In the genomic region with DNA sequence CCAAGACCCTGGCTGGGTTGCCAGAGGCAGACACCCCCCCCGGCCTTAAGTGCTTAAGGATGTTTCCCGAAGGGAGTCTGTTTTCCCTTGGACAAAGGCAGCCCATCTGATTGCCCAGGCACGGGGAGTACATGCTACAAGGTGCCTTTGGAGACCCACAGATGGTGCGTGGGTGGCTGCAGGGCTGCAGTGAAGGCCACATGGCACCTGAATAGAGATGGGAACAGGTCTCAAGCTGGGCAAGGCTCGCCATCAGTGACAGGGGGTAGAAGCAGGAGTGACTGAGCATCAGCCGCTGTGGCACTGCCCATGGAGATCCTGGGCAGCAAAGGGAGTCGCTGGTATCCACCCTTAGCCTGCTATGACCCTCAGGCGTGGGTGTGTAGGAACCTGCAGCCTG, we compare ENCODE assay signal across 17 cellular contexts. TPM values are rescaled to one million over a fixed set of nuclear protein-coding genes. Genes with fewer than 3 reads are reported as not detected.
A peak's percentile ranks its signal among the peaks of the same experiment; 100 is the strongest.
DNase-seq lines count a peak whose midpoint lies in the region; ATAC-seq and TF ChIP-seq lines count a peak whose summit lies in the region.
"Had no signal": no experiment of that assay in that cellular context is flagged by ENCODE, and none has a peak within 500 bp of the region (broad histone marks: within the 10 kb centered on the region; RNA-seq: fewer than 3 reads in every experiment).

No MANE protein-coding gene starts in this region.

- peaks cover 0 to 4% (median 0%) of the 10 kb centered on the region in 7 donors for H3K9me3 Mint-ChIP-seq in CD4-positive, CD25-positive, alpha-beta regulatory T cell
- no peaks in the 10 kb centered on the region for H3K9me3 Mint-ChIP-seq in CD8-positive, alpha-beta T cell
- peaks cover 7% of the 10 kb centered on the region for H3K9me3 Mint-ChIP-seq in activated T-helper 1 cell treated with anti-CD3 and anti-CD28 coated beads, Interleukin-12 subunit alpha, Interleukin-12 subunit beta, Interleukin-2, Interleukin-4 antibody, amounts not matched to agents 30 ng/mL and 10 ng/mL and 1 ng/mL, durations not matched to agents 14 hours and 24 hours and 36 hours
- peaks cover 0 to 5% (median 0%) of the 10 kb centered on the region in 11 donors for H3K9me3 Mint-ChIP-seq in naive thymus-derived CD4-positive, alpha-beta T cell

- DNase-seq in CD4-positive, CD25-positive, alpha-beta regulatory T cell = no peak
- no peak for DNase-seq in CD8-positive, alpha-beta T cell
- DNase-seq in activated T-helper 1 cell treated with anti-CD3 and anti-CD28 coated beads, Interleukin-12 subunit alpha, Interleukin-12 subunit beta, Interleukin-2, Interleukin-4 antibody, amounts not matched to agents 30 ng/mL and 10 ng/mL and 1 ng/mL, durations not matched to agents 14 hours and 24 hours and 36 hours (ENCODE audit: low spot score) = no peak
- no peak for DNase-seq in naive thymus-derived CD4-positive, alpha-beta T cell
- DNase-seq in NCI-H2171 treated with DMSO at 0.1 percent for 48 hours (lab: John Stamatoyannopoulos, UW) = no peak
- DNase-seq: amygdala; BE2C; DMS153; MM.1S; NCI-H187; RPMI8226; stimulated activated CD4-positive, alpha-beta T cell treated with anti-CD3 and anti-CD28 coated beads, Interleukin-12 subunit alpha, Interleukin-12 subunit beta, amount 100 ng/mL, for 4 hours had no signal

- H3K27ac ChIP-seq in CD4-positive, CD25-positive, alpha-beta regulatory T cell (ENCODE audit: insufficient read depth, low read length, poor library complexity, severe bottlenecking) = no peak overlapping the region
- no peak overlapping the region for H3K27ac ChIP-seq in CD8-positive, alpha-beta T cell (ENCODE audit: low read depth, low read length)
- no peak overlapping the region for H3K27ac ChIP-seq in naive thymus-derived CD4-positive, alpha-beta T cell (ENCODE audit: low read depth, low read length)
- H3K27ac ChIP-seq: heart left ventricle, thoracic aorta had no signal

- peaks cover 9% of the 10 kb centered on the region for H3K27me3 Mint-ChIP-seq in CD4-positive, CD25-positive, alpha-beta regulatory T cell
- H3K27me3 Mint-ChIP-seq in CD8-positive, alpha-beta T cell (ENCODE audit: low read depth) = no peaks in the 10 kb centered on the region
- no peaks in the 10 kb centered on the region for H3K27me3 Mint-ChIP-seq in activated T-helper 1 cell treated with anti-CD3 and anti-CD28 coated beads, Interleukin-12 subunit alpha, Interleukin-12 subunit beta, Interleukin-2, Interleukin-4 antibody, amounts not matched to agents 30 ng/mL and 10 ng/mL and 1 ng/mL, durations not matched to agents 14 hours and 24 hours and 36 hours (ENCODE audit: insufficient read depth)
- H3K27me3 Mint-ChIP-seq in naive thymus-derived CD4-positive, alpha-beta T cell = peaks cover 0 to 4% (median 0%) of the 10 kb centered on the region in 5 donors

- peak overlapping the region; percentile 63 to 87 (median 86) for H3K4me3 Mint-ChIP-seq in CD4-positive, CD25-positive, alpha-beta regulatory T cell
- H3K4me3 Mint-ChIP-seq in CD8-positive, alpha-beta T cell = peak overlapping the region; percentile 19
- H3K4me3 Mint-ChIP-seq in activated T-helper 1 cell treated with anti-CD3 and anti-CD28 coated beads, Interleukin-12 subunit alpha, Interleukin-12 subunit beta, Interleukin-2, Interleukin-4 antibody, amounts not matched to agents 30 ng/mL and 10 ng/mL and 1 ng/mL, durations not matched to agents 14 hours and 24 hours and 36 hours = peak overlapping the region; percentile 81
- peak overlapping the region in 9 of 10 donors; percentile 6 to 78 (median 64) for H3K4me3 Mint-ChIP-seq in naive thymus-derived CD4-positive, alpha-beta T cell

- no peaks in the 10 kb centered on the region for H3K36me3 ChIP-seq in CD4-positive, CD25-positive, alpha-beta regulatory T cell (ENCODE audit: control insufficient read depth, insufficient read depth, low read length)
- no peaks in the 10 kb centered on the region for H3K36me3 ChIP-seq in CD8-positive, alpha-beta T cell (ENCODE audit: insufficient read depth, low read length)
- no peaks in the 10 kb centered on the region for H3K36me3 ChIP-seq in naive thymus-derived CD4-positive, alpha-beta T cell (ENCODE audit: control insufficient read depth in 2 of 3, insufficient read depth in 3 of 3, low read length in 3 of 3)

- H3K36me3 Mint-ChIP-seq in CD4-positive, CD25-positive, alpha-beta regulatory T cell = peaks cover 9% of the 10 kb centered on the region
- peaks cover 9% of the 10 kb centered on the region for H3K36me3 Mint-ChIP-seq in CD8-positive, alpha-beta T cell
- peaks cover 8% of the 10 kb centered on the region for H3K36me3 Mint-ChIP-seq in activated T-helper 1 cell treated with anti-CD3 and anti-CD28 coated beads, Interleukin-12 subunit alpha, Interleukin-12 subunit beta, Interleukin-2, Interleukin-4 antibody, amounts not matched to agents 30 ng/mL and 10 ng/mL and 1 ng/mL, durations not matched to agents 14 hours and 24 hours and 36 hours (ENCODE audit: low read depth)
- H3K36me3 Mint-ChIP-seq in naive thymus-derived CD4-positive, alpha-beta T cell = peaks cover 0 to 9% (median 6%) of the 10 kb centered on the region in 5 donors

- no peaks in the 10 kb centered on the region for H3K27me3 ChIP-seq in CD4-positive, CD25-positive, alpha-beta regulatory T cell (ENCODE audit: control insufficient read depth, insufficient read depth, low read length)
- H3K27me3 ChIP-seq in CD8-positive, alpha-beta T cell (ENCODE audit: insufficient read depth, low read length) = no peaks in the 10 kb centered on the region
- no peaks in the 10 kb centered on the region for H3K27me3 ChIP-seq in naive thymus-derived CD4-positive, alpha-beta T cell (ENCODE audit: control insufficient read depth in 2 of 2, insufficient read depth in 2 of 2, low read length in 2 of 2)
- H3K27me3 ChIP-seq: BE2C, heart left ventricle had no signal

- POLR2A ChIA-PET in CD8-positive, alpha-beta T cell (lab: Charles Lee) = interaction anchor here (0.8 kb wide), 1 partner anchor 12 kb away, joined by 3 read pairs; no protein-coding TSS in a partner anchor
- POLR2A ChIA-PET in naive thymus-derived CD4-positive, alpha-beta T cell (lab: Charles Lee) = interaction anchor here (0.6 kb wide), 1 partner anchor 12 kb away, joined by 3 read pairs; no protein-coding TSS in a partner anchor

- CTCF ChIA-PET in CD8-positive, alpha-beta T cell (lab: Charles Lee) = no interaction called here
- CTCF ChIA-PET in naive thymus-derived CD4-positive, alpha-beta T cell (lab: Charles Lee) = no interaction called here

- peak overlapping the region in 1 of 3 donors; percentile 59 for H3K27ac Mint-ChIP-seq in CD4-positive, CD25-positive, alpha-beta regulatory T cell
- H3K27ac Mint-ChIP-seq in CD8-positive, alpha-beta T cell = peak overlapping the region; percentile 28
- H3K27ac Mint-ChIP-seq in activated T-helper 1 cell treated with anti-CD3 and anti-CD28 coated beads, Interleukin-12 subunit alpha, Interleukin-12 subunit beta, Interleukin-2, Interleukin-4 antibody, amounts not matched to agents 30 ng/mL and 10 ng/mL and 1 ng/mL, durations not matched to agents 14 hours and 24 hours and 36 hours = no peak overlapping the region
- H3K27ac Mint-ChIP-seq in naive thymus-derived CD4-positive, alpha-beta T cell = peak overlapping the region in 7 of 9 donors; percentile 28 to 91 (median 56)

- peaks cover 5 to 48% (median 18%) of the 10 kb centered on the region in 4 donors for H3K4me1 Mint-ChIP-seq in CD4-positive, CD25-positive, alpha-beta regulatory T cell
- H3K4me1 Mint-ChIP-seq in CD8-positive, alpha-beta T cell (ENCODE audit: low read depth) = peaks cover 42% of the 10 kb centered on the region
- H3K4me1 Mint-ChIP-seq in activated T-helper 1 cell treated with anti-CD3 and anti-CD28 coated beads, Interleukin-12 subunit alpha, Interleukin-12 subunit beta, Interleukin-2, Interleukin-4 antibody, amounts not matched to agents 30 ng/mL and 10 ng/mL and 1 ng/mL, durations not matched to agents 14 hours and 24 hours and 36 hours (ENCODE audit: low read depth) = peaks cover 30% of the 10 kb centered on the region
- H3K4me1 Mint-ChIP-seq in naive thymus-derived CD4-positive, alpha-beta T cell = peaks cover 5 to 50% (median 32%) of the 10 kb centered on the region in 7 donors

- TF ChIP-seq CTCF in CD8-positive, alpha-beta T cell (IDR thresholded peaks at IDR 0.05) = no peak

- no peak for ATAC-seq in CD4-positive, CD25-positive, alpha-beta regulatory T cell (ENCODE audit: low read depth in 2 of 2)
- no peak for ATAC-seq in CD8-positive, alpha-beta T cell
- ATAC-seq in naive thymus-derived CD4-positive, alpha-beta T cell = no peak
- ATAC-seq in HG02798 (IDR thresholded peaks at IDR 0.05; ENCODE audit: poor library complexity, unreplicated experiment) (no peak), HG03521 (IDR thresholded peaks at IDR 0.05; ENCODE audit: unreplicated experiment) (no peak)
- ATAC-seq: heart left ventricle had no signal

- intact Hi-C loops in CD8-positive, alpha-beta T cell (cut with DNase I, micrococcal nuclease) = loop anchor here in 1 of 2 experiments (5.0 to 10.0 kb wide), 2 partner anchors 313 to 1311 kb away; partner anchors contain the start of genes PARVG and TTLL12
- intact Hi-C loops in activated T-helper 1 cell treated with anti-CD3 and anti-CD28 coated beads, Interleukin-12 subunit alpha, Interleukin-12 subunit beta, Interleukin-2, Interleukin-4 antibody, amounts not matched to agents 30 ng/mL and 10 ng/mL and 1 ng/mL, durations not matched to agents 14 hours and 24 hours and 36 hours (cut with micrococcal nuclease) = loop anchor here (5.0 kb wide), 2 partner anchors 303 to 683 kb away; partner anchors contain the start of gene EFCAB6
- intact Hi-C loops in naive thymus-derived CD4-positive, alpha-beta T cell (cut with micrococcal nuclease) = loop anchor here (5.0 to 10.0 kb wide), 5 partner anchors 169 to 1542 kb away; partner anchors contain the start of genes PARVG (in 2 of the 2) and KIAA0930 (in 1 of the 2)

- no peak overlapping the region for H3K4me3 ChIP-seq in CD4-positive, CD25-positive, alpha-beta regulatory T cell (ENCODE audit: low read depth, low read length)
- no peak overlapping the region for H3K4me3 ChIP-seq in CD8-positive, alpha-beta T cell (ENCODE audit: low read depth, low read length)
- no peak overlapping the region for H3K4me3 ChIP-seq in naive thymus-derived CD4-positive, alpha-beta T cell (ENCODE audit: low read length)
- H3K4me3 ChIP-seq: heart left ventricle, lung, thoracic aorta had no signal

- no peaks in the 10 kb centered on the region for H3K9me3 ChIP-seq in CD4-positive, CD25-positive, alpha-beta regulatory T cell (ENCODE audit: control insufficient read depth in 2 of 2, low read length in 2 of 2)
- no peaks in the 10 kb centered on the region for H3K9me3 ChIP-seq in CD8-positive, alpha-beta T cell (ENCODE audit: low read length)
- H3K9me3 ChIP-seq in naive thymus-derived CD4-positive, alpha-beta T cell (ENCODE audit: control insufficient read depth in 2 of 3, low read length in 3 of 3) = no peaks in the 10 kb centered on the region
- H3K9me3 ChIP-seq: BE2C, thoracic aorta had no signal

- H3K4me1 ChIP-seq in CD4-positive, CD25-positive, alpha-beta regulatory T cell (ENCODE audit: control insufficient read depth, insufficient read depth, low read length, poor library complexity, severe bottlenecking) = peaks cover 13% of the 10 kb centered on the region
- H3K4me1 ChIP-seq in CD8-positive, alpha-beta T cell (ENCODE audit: insufficient read depth, low read length) = peaks cover 48% of the 10 kb centered on the region
- H3K4me1 ChIP-seq in naive thymus-derived CD4-positive, alpha-beta T cell (ENCODE audit: control insufficient read depth in 2 of 2, insufficient read depth in 2 of 2, low read length in 2 of 2) = peaks cover 4 to 36% of the 10 kb centered on the region in 2 donors
- H3K4me1 ChIP-seq: BE2C had no signal

RNA-seq across cellular contexts. Expression of gene RTL6, which starts 2.4 kb away (rescaled TPM):
- 8.8 TPM for total RNA-seq in CD4-positive, CD25-positive, alpha-beta regulatory T cell
- 1 to 10 TPM; 2.1 to 4.9 (median 3.6) TPM for polyA plus RNA-seq in CD4-positive, CD25-positive, alpha-beta regulatory T cell
- total RNA-seq in CD8-positive, alpha-beta T cell = 10 to 100 TPM; 11.4 to 12.3 TPM
- total RNA-seq in activated T-helper 1 cell treated with anti-CD3 and anti-CD28 coated beads, Interleukin-12 subunit alpha, Interleukin-12 subunit beta, Interleukin-2, Interleukin-4 antibody, amounts not matched to agents 30 ng/mL and 10 ng/mL and 1 ng/mL, durations not matched to agents 14 hours and 24 hours and 36 hours = 7.3 and 7.4 TPM in 2 replicates
- total RNA-seq in naive thymus-derived CD4-positive, alpha-beta T cell = 10 to 100 TPM in 1 of 5 experiments, 1 to 10 TPM in 4; 6.8 to 10.2 (median 8.7) TPM
- 1 to 10 TPM; 1.0 to 4.5 TPM for polyA plus RNA-seq in naive thymus-derived CD4-positive, alpha-beta T cell

Comparison
In these comparisons a context has a peak if more than half of its experiments do, and no peak if none do; other contexts are left out.
1. H3K4me3 Mint-ChIP-seq: peak in every context shown above with its lines; median percentile 86 in CD4-positive, CD25-positive, alpha-beta regulatory T cell; 81 in activated T-helper 1 cell treated with anti-CD3 and anti-CD28 coated beads, Interleukin-12 subunit alpha, Interleukin-12 subunit beta, Interleukin-2, Interleukin-4 antibody, amounts not matched to agents 30 ng/mL and 10 ng/mL and 1 ng/mL, durations not matched to agents 14 hours and 24 hours and 36 hours; 64 in naive thymus-derived CD4-positive, alpha-beta T cell; 19 in CD8-positive, alpha-beta T cell.